8 cellular contexts compared by ENCODE assay signal in the genomic region with DNA sequence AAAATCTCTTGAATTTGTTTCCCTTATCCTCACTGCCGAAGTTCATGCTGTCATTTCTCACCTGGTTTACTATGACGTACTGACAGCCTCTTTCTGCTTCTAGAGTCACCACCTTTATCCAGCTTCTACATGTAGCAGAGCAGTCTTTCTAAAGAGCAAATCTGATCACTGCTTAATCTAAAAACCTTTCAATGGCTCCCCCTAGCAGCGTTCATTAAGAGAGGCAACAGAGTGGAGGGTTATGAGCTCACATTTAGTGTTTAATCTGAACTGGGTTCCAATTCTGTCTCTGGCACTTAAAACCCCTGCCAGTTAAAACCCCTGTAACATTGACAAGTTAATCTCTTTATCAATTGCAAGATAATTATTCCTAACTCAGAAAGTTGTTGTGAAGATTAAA. TPM values are rescaled to one million over a fixed set of nuclear protein-coding genes. Genes with fewer than 3 reads are reported as not detected.
A peak's percentile ranks its signal among the peaks of the same experiment; 100 is the strongest.
DNase-seq lines count a peak whose midpoint lies in the region; ATAC-seq and TF ChIP-seq lines count a peak whose summit lies in the region.

No MANE protein-coding gene starts in this region.

- no peak overlapping the region for H3K4me3 ChIP-seq in psoas muscle

- H3K36me3 Mint-ChIP-seq in natural killer cell treated with Interleukin-12 subunit alpha and Interleukin-12 subunit beta and Interleukin-15 and Interleukin-18, amount 100 ng/mL, for 72 hours = peaks cover 10% of the 10 kb centered on the region
- H3K36me3 Mint-ChIP-seq in natural killer cell (no peaks in the 10 kb centered on the region), nephron (ENCODE audit: low read depth) (no peaks in the 10 kb centered on the region)
- H3K36me3 Mint-ChIP-seq in activated naive CD8-positive, alpha-beta T cell = peaks cover 2% of the 10 kb centered on the region

- H3K9me3 ChIP-seq in psoas muscle = no peaks in the 10 kb centered on the region

- WGBS in psoas muscle, 3 donors = 52 to 63% (median 56%) methylated on average over 3 of the region's 3 CpGs

- no peaks in the 10 kb centered on the region for H3K36me3 ChIP-seq in psoas muscle (ENCODE audit: insufficient read depth in 1 of 2, low read depth in 1 of 2)

- peaks cover 42 to 53% of the 10 kb centered on the region in 2 donors for H3K4me1 Mint-ChIP-seq in natural killer cell treated with Interleukin-12 subunit alpha and Interleukin-12 subunit beta and Interleukin-15 and Interleukin-18, amount 100 ng/mL, for 72 hours (ENCODE audit: low read depth in 2 of 2)
- H3K4me1 Mint-ChIP-seq in natural killer cell (peaks cover 35 to 44% of the 10 kb centered on the region in 2 donors), nephron (peaks cover 47% of the 10 kb centered on the region)
- H3K4me1 Mint-ChIP-seq in activated naive CD8-positive, alpha-beta T cell (ENCODE audit: low read depth) = peaks cover 40% of the 10 kb centered on the region

- peak overlapping the region; percentile 32 to 44 for H3K27ac Mint-ChIP-seq in natural killer cell treated with Interleukin-12 subunit alpha and Interleukin-12 subunit beta and Interleukin-15 and Interleukin-18, amount 100 ng/mL, for 72 hours
- H3K27ac Mint-ChIP-seq in natural killer cell (peak overlapping the region in 1 of 2 donors; percentile 8), nephron (peak overlapping the region in 2 of 3 experiments; percentile 20 to 24)
- peak overlapping the region; percentile 67 for H3K27ac Mint-ChIP-seq in activated naive CD8-positive, alpha-beta T cell

- peak in 1 of 2 donors; percentile 46 for ATAC-seq in natural killer cell treated with Interleukin-12 subunit alpha and Interleukin-12 subunit beta and Interleukin-15 and Interleukin-18, amount 100 ng/mL, for 72 hours
- ATAC-seq in natural killer cell (no peak), GM21723 (IDR thresholded peaks at IDR 0.05; ENCODE audit: unreplicated experiment) (no peak), psoas muscle (no peak)

- peak overlapping the region; percentile 79 for H3K4me3 Mint-ChIP-seq in natural killer cell treated with Interleukin-12 subunit alpha and Interleukin-12 subunit beta and Interleukin-15 and Interleukin-18, amount 100 ng/mL, for 72 hours
- H3K4me3 Mint-ChIP-seq in natural killer cell (no peak overlapping the region), nephron (peak overlapping the region; percentile 31 to 64 (median 53))
- peak overlapping the region; percentile 75 for H3K4me3 Mint-ChIP-seq in activated naive CD8-positive, alpha-beta T cell

- intact Hi-C loops in natural killer cell (cut with micrococcal nuclease) = loop anchor here (10.0 kb wide), 3 partner anchors 250 to 410 kb away; partner anchors contain the start of gene SMIM20
- intact Hi-C loops in psoas muscle (cut with DNase I) = loop anchor here in 1 of 2 donors (10.0 kb wide), 2 partner anchors 260 to 400 kb away; partner anchors contain the start of gene TBC1D19

- no peak for DNase-seq in natural killer cell treated with Interleukin-12 subunit alpha and Interleukin-12 subunit beta and Interleukin-15 and Interleukin-18, amount 100 ng/mL, for 72 hours (ENCODE audit: low spot score)
- DNase-seq in natural killer cell = no peak
- peak; percentile 14 for DNase-seq in LoVo (ENCODE audit: low spot score)
- DNase-seq in psoas muscle = no peak
- no peak for DNase-seq in hippocampal formation (lab: John Stamatoyannopoulos, UW)

- TF ChIP-seq CTCF in natural killer cell (IDR thresholded peaks at IDR 0.05) = no peak
- TF ChIP-seq CTCF in nephron (IDR thresholded peaks at IDR 0.05; ENCODE audit: unreplicated experiment in 3 of 3) = peak in 2 of 3 experiments; percentile 21 to 27
- TF ChIP-seq CTCF in psoas muscle (IDR thresholded peaks at IDR 0.05) = no peak

- no peak overlapping the region for H3K27ac ChIP-seq in psoas muscle

- H3K9me3 Mint-ChIP-seq in natural killer cell treated with Interleukin-12 subunit alpha and Interleukin-12 subunit beta and Interleukin-15 and Interleukin-18, amount 100 ng/mL, for 72 hours = no peaks in the 10 kb centered on the region
- no peaks in the 10 kb centered on the region for H3K9me3 Mint-ChIP-seq in natural killer cell
- no peaks in the 10 kb centered on the region for H3K9me3 Mint-ChIP-seq in activated naive CD8-positive, alpha-beta T cell (ENCODE audit: low read depth)
- H3K9me3 Mint-ChIP-seq in nephron = no peaks in the 10 kb centered on the region

- peaks cover 36% of the 10 kb centered on the region for H3K4me1 ChIP-seq in psoas muscle

- no peaks in the 10 kb centered on the region for H3K27me3 Mint-ChIP-seq in natural killer cell treated with Interleukin-12 subunit alpha and Interleukin-12 subunit beta and Interleukin-15 and Interleukin-18, amount 100 ng/mL, for 72 hours
- H3K27me3 Mint-ChIP-seq in natural killer cell (ENCODE audit: low read depth in 2 of 2) = peaks cover 0 to 3% of the 10 kb centered on the region in 2 donors
- no peaks in the 10 kb centered on the region for H3K27me3 Mint-ChIP-seq in activated naive CD8-positive, alpha-beta T cell
- H3K27me3 Mint-ChIP-seq in nephron (ENCODE audit: low read depth) = no peaks in the 10 kb centered on the region

- H3K27me3 ChIP-seq in psoas muscle (ENCODE audit: insufficient read depth in 3 of 3, low read length in 2 of 3) = no peaks in the 10 kb centered on the region

RNA-seq across cellular contexts. Expression of gene RBPJ, which starts 4.4 kb away (rescaled TPM):
- total RNA-seq in natural killer cell treated with Interleukin-12 subunit alpha and Interleukin-12 subunit beta and Interleukin-15 and Interleukin-18, amount 100 ng/mL, for 72 hours = 100 to 1,000 TPM; 179 to 212 TPM
- total RNA-seq in natural killer cell = 10 to 100 TPM; 46.4 to 53.3 (median 48.8) TPM
- 10 to 100 TPM; 28.8 to 44.4 (median 37.6) TPM for total RNA-seq in psoas muscle
- 10 to 100 TPM; 10.6 to 27.4 (median 14.9) TPM for polyA plus RNA-seq in psoas muscle

Comparison
In these comparisons a context has a peak if more than half of its experiments do, and no peak if none do; other contexts are left out.
1. CTCF ChIP-seq: peak in nephron (2 of 3); none in natural killer cell (single experiment) and psoas muscle (single experiment).